1 cellular context compared by ENCODE assay signal in genomic region chr15:80059786-80060489, GRCh38.
TF ChIP-seq lines count a peak whose summit lies in the region.

No MANE protein-coding gene starts in this region.

TF ChIP-seq in HepG2, 621 proteins besides CTCF, POLR2A, EP300 and RAD21 (continued from another document and continues in another):
- TF ChIP-seq ZNF281 (CRISPR knock-in tag; IDR thresholded peaks at IDR 0.05; ENCODE audit: borderline replicate concordance) (peak; percentile 84), CENPT (CRISPR knock-in tag; IDR thresholded peaks at IDR 0.05; ENCODE audit: low read depth) (no peak), CC2D1A (CRISPR knock-in tag; IDR thresholded peaks at IDR 0.05) (no peak), ZFY (CRISPR knock-in tag; IDR thresholded peaks at IDR 0.05) (peak; percentile 64), TEAD2 (CRISPR knock-in tag; IDR thresholded peaks at IDR 0.05) (no peak), TAF15 (IDR thresholded peaks at IDR 0.05; ENCODE audit: low read depth, low read length, poor library complexity, severe bottlenecking) (peak; percentile 24), HOXA5 (CRISPR knock-in tag; IDR thresholded peaks at IDR 0.05) (no peak), SRSF1 (optimal IDR thresholded peaks at IDR 0.05; ENCODE audit: low read depth, low read length) (no peak), LBX2 (CRISPR knock-in tag; IDR thresholded peaks at IDR 0.05; ENCODE audit: borderline replicate concordance) (no peak), E2F2 (CRISPR knock-in tag; IDR thresholded peaks at IDR 0.05; ENCODE audit: borderline replicate concordance) (no peak), ZNF878 (CRISPR knock-in tag; IDR thresholded peaks at IDR 0.05) (no peak), KDM5A (IDR thresholded peaks at IDR 0.05; ENCODE audit: borderline replicate concordance, low read length) (peak; percentile 53; the same call in 1 of the 2 replicates), ZNF784 (CRISPR knock-in tag; IDR thresholded peaks at IDR 0.05; ENCODE audit: borderline replicate concordance) (peak; percentile 27; the same call in 1 of the 2 replicates), ZNF788 (CRISPR knock-in tag; IDR thresholded peaks at IDR 0.05; ENCODE audit: borderline replicate concordance) (no peak), ZNF18 (CRISPR knock-in tag; IDR thresholded peaks at IDR 0.05; ENCODE audit: insufficient replicate concordance) (no peak), PATZ1 (CRISPR knock-in tag; IDR thresholded peaks at IDR 0.05) (peak; percentile 48; the same call in 1 of the 2 replicates), KDM2A (CRISPR knock-in tag; IDR thresholded peaks at IDR 0.05; ENCODE audit: borderline replicate concordance, low read depth) (0 out of 2 replicates have a peak, but pooled peaks have one; percentile 8), SRF (IDR thresholded peaks at IDR 0.05; ENCODE audit: low read depth, low read length) (no peak), CREB3 (CRISPR knock-in tag; IDR thresholded peaks at IDR 0.05) (no peak), AKAP8 (CRISPR knock-in tag; IDR thresholded peaks at IDR 0.05) (no peak), ZBTB42 (CRISPR knock-in tag; IDR thresholded peaks at IDR 0.05) (no peak), AGO2 (optimal IDR thresholded peaks at IDR 0.05; ENCODE audit: low read depth, low read length) (no peak), ZBTB2 (CRISPR knock-in tag; IDR thresholded peaks at IDR 0.05; ENCODE audit: low read depth) (0 out of 2 replicates have a peak, but pooled peaks have one; percentile 50), ZFX (CRISPR knock-in tag; IDR thresholded peaks at IDR 0.05; ENCODE audit: low read depth) (no peak; the same call in 1 of the 2 replicates), NFKBIZ (CRISPR knock-in tag; IDR thresholded peaks at IDR 0.05) (no peak), PRPF4 (IDR thresholded peaks at IDR 0.05; ENCODE audit: low read depth, low read length, poor library complexity, severe bottlenecking) (peak; percentile 98), MBD4 (IDR thresholded peaks at IDR 0.05; ENCODE audit: borderline replicate concordance, low read length) (no peak), MAZ (IDR thresholded peaks at IDR 0.05; ENCODE audit: borderline replicate concordance, low read depth, low read length) (no peak), MAZ (CRISPR knock-in tag; IDR thresholded peaks at IDR 0.05; ENCODE audit: low read depth) (peak; percentile 70; the same call in 1 of the 2 replicates), FOSL2 (CRISPR knock-in tag; IDR thresholded peaks at IDR 0.05) (no peak), ZNF644 (CRISPR knock-in tag; IDR thresholded peaks at IDR 0.05; ENCODE audit: low read depth) (no peak), NFYC (CRISPR knock-in tag; IDR thresholded peaks at IDR 0.05) (no peak), ZNF737 (CRISPR knock-in tag; IDR thresholded peaks at IDR 0.05; ENCODE audit: borderline replicate concordance) (no peak), NAIF1 (CRISPR knock-in tag; IDR thresholded peaks at IDR 0.05; ENCODE audit: borderline replicate concordance) (no peak), RARA (CRISPR knock-in tag; IDR thresholded peaks at IDR 0.05) (0 out of 2 replicates have a peak, but pooled peaks have one; percentile 0), ZNF563 (CRISPR knock-in tag; IDR thresholded peaks at IDR 0.05) (no peak), RNF2 (conservative IDR thresholded peaks at IDR 0.05; ENCODE audit: low read depth) (no peak), KLF11 (CRISPR knock-in tag; IDR thresholded peaks at IDR 0.05) (no peak), ZMYM2 (CRISPR knock-in tag; IDR thresholded peaks at IDR 0.05) (no peak), ZNF768 (CRISPR knock-in tag; IDR thresholded peaks at IDR 0.05) (no peak), ARHGAP35 (CRISPR knock-in tag; IDR thresholded peaks at IDR 0.05; ENCODE audit: borderline replicate concordance) (no peak), HMGA1 (CRISPR knock-in tag; conservative IDR thresholded peaks at IDR 0.05) (no peak), ZNF674 (CRISPR knock-in tag; IDR thresholded peaks at IDR 0.05; ENCODE audit: low read depth) (peak; percentile 50; the same call in 1 of the 2 replicates), HNRNPK (IDR thresholded peaks at IDR 0.05; ENCODE audit: low read depth, low read length, poor library complexity, severe bottlenecking) (peak; percentile 50), SAP130 (CRISPR knock-in tag; IDR thresholded peaks at IDR 0.05; ENCODE audit: low read depth) (no peak), SP140L (CRISPR knock-in tag; IDR thresholded peaks at IDR 0.05; ENCODE audit: borderline replicate concordance) (no peak), ZSCAN22 (CRISPR knock-in tag; IDR thresholded peaks at IDR 0.05) (no peak), EZH2 (conservative IDR thresholded peaks at IDR 0.05; ENCODE audit: low read depth, low read length) (no peak), ZNF253 (CRISPR knock-in tag; IDR thresholded peaks at IDR 0.05; ENCODE audit: borderline replicate concordance) (no peak)
- TF ChIP-seq, protein P1, sequence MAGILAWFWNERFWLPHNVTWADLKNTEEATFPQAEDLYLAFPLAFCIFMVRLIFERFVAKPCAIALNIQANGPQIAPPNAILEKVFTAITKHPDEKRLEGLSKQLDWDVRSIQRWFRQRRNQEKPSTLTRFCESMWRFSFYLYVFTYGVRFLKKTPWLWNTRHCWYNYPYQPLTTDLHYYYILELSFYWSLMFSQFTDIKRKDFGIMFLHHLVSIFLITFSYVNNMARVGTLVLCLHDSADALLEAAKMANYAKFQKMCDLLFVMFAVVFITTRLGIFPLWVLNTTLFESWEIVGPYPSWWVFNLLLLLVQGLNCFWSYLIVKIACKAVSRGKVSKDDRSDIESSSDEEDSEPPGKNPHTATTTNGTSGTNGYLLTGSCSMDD (CRISPR knock-in tag; IDR thresholded peaks at IDR 0.05): no peak
- TF ChIP-seq, protein P2, sequence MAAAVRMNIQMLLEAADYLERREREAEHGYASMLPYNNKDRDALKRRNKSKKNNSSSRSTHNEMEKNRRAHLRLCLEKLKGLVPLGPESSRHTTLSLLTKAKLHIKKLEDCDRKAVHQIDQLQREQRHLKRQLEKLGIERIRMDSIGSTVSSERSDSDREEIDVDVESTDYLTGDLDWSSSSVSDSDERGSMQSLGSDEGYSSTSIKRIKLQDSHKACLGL (CRISPR knock-in tag; IDR thresholded peaks at IDR 0.05): no peak
- TF ChIP-seq, protein P3, sequence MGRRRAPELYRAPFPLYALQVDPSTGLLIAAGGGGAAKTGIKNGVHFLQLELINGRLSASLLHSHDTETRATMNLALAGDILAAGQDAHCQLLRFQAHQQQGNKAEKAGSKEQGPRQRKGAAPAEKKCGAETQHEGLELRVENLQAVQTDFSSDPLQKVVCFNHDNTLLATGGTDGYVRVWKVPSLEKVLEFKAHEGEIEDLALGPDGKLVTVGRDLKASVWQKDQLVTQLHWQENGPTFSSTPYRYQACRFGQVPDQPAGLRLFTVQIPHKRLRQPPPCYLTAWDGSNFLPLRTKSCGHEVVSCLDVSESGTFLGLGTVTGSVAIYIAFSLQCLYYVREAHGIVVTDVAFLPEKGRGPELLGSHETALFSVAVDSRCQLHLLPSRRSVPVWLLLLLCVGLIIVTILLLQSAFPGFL (CRISPR knock-in tag; IDR thresholded peaks at IDR 0.05): no peak
- TF ChIP-seq, protein P4, sequence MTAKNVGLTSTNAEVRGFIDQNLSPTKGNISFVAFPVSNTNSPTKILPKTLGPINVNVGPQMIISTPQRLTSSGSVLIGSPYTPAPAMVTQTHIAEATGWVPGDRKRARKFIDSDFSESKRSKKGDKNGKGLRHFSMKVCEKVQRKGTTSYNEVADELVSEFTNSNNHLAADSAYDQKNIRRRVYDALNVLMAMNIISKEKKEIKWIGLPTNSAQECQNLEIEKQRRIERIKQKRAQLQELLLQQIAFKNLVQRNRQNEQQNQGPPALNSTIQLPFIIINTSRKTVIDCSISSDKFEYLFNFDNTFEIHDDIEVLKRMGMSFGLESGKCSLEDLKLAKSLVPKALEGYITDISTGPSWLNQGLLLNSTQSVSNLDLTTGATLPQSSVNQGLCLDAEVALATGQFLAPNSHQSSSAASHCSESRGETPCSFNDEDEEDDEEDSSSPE (CRISPR knock-in tag; IDR thresholded peaks at IDR 0.05): no peak
- TF ChIP-seq, protein P5, sequence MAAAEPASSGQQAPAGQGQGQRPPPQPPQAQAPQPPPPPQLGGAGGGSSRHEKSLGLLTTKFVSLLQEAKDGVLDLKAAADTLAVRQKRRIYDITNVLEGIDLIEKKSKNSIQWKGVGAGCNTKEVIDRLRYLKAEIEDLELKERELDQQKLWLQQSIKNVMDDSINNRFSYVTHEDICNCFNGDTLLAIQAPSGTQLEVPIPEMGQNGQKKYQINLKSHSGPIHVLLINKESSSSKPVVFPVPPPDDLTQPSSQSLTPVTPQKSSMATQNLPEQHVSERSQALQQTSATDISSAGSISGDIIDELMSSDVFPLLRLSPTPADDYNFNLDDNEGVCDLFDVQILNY (CRISPR knock-in tag; conservative IDR thresholded peaks at IDR 0.05): no peak
